Comparison of ENCODE assay signal across 13 cellular contexts in genomic region chr5:85375525-85375924, GRCh38.
"Had no signal": no experiment of that assay in that cellular context is flagged by ENCODE, and none has a peak within 500 bp of the region (broad histone marks: within the 10 kb centered on the region; RNA-seq: fewer than 3 reads in every experiment).

No MANE protein-coding gene starts in this region.

- H3K36me3 ChIP-seq: esophagus squamous epithelium, sigmoid colon had no signal

- DNase-seq: activated CD4-positive, CD25-positive, alpha-beta regulatory T cell treated with anti-CD3 and anti-CD28 coated beads, Interleukin-2, amount 50 U/mL, for 72 hours; activated gamma-delta T cell; dermis blood vessel endothelial cell; effector memory CD4-positive, alpha-beta T cell; esophagus squamous epithelium; left ventricle myocardium superior; naive thymus-derived CD4-positive, alpha-beta T cell; sigmoid colon; stimulated activated CD4-positive, alpha-beta T cell treated with anti-CD3 and anti-CD28 coated beads, Interleukin-4, amount 100 ng/mL, for 4 hours; T-helper 9 cell; testis had no signal

- H3K9me3 ChIP-seq: esophagus squamous epithelium, sigmoid colon, testis had no signal

- H3K27me3 ChIP-seq: esophagus squamous epithelium, sigmoid colon, testis had no signal

- H3K27ac ChIP-seq: esophagus squamous epithelium, sigmoid colon, testis, VCaP had no signal

- H3K4me1 ChIP-seq: esophagus squamous epithelium, sigmoid colon, testis had no signal

- ATAC-seq: left ventricle myocardium superior; naive thymus-derived CD4-positive, alpha-beta T cell; stimulated activated memory B cell treated with anti-CD40 and anti-IgM and Interleukin-4, amounts not matched to agents 10 μg/mL and 1 μg/mL and 100 μg/mL, for 72 hours had no signal

- H3K4me3 ChIP-seq: esophagus squamous epithelium, sigmoid colon, testis had no signal
